In genomic region chr17:19359151-19359550, GRCh38 we compare ENCODE assay signal across 22 cellular contexts. TPM values are rescaled to one million over a fixed set of nuclear protein-coding genes. Genes with fewer than 3 reads are reported as not detected.
"Had no signal": no experiment of that assay in that cellular context is flagged by ENCODE, and none has a peak within 500 bp of the region (broad histone marks: within the 10 kb centered on the region; RNA-seq: fewer than 3 reads in every experiment).

No MANE protein-coding gene starts in this region.

- H3K4me3 Mint-ChIP-seq: memory B cell; natural killer cell; neural progenitor cell; stimulated activated naive CD8-positive, alpha-beta T cell treated with anti-CD3 and anti-CD28 coated beads, Interleukin-15, amount 100 ng/mL, for 72 hours had no signal

- H3K9me3 Mint-ChIP-seq: memory B cell; natural killer cell; neural progenitor cell; stimulated activated naive CD8-positive, alpha-beta T cell treated with anti-CD3 and anti-CD28 coated beads, Interleukin-15, amount 100 ng/mL, for 72 hours had no signal

- H3K36me3 Mint-ChIP-seq: memory B cell, natural killer cell had no signal

- H3K27ac Mint-ChIP-seq: memory B cell; natural killer cell; neural progenitor cell; stimulated activated naive CD8-positive, alpha-beta T cell treated with anti-CD3 and anti-CD28 coated beads, Interleukin-15, amount 100 ng/mL, for 72 hours had no signal

- ATAC-seq: foreskin keratinocyte; gastroesophageal sphincter; heart left ventricle; left lobe of liver; natural killer cell; psoas muscle; right cardiac atrium; stimulated activated naive CD8-positive, alpha-beta T cell treated with anti-CD3 and anti-CD28 coated beads, Interleukin-15, amount 100 ng/mL, for 72 hours; upper lobe of right lung had no signal

- DNase-seq: effector CD4-positive, alpha-beta T cell; foreskin keratinocyte; kidney; natural killer cell; psoas muscle; stimulated activated CD4-positive, alpha-beta T cell treated with anti-CD3 and anti-CD28 coated beads, Interleukin-15, amount 100 ng/mL, for 24 hours; stimulated activated CD4-positive, alpha-beta T cell treated with anti-CD3 and anti-CD28 coated beads, Interleukin-2, amount 100 ng/mL, for 48 hours; stimulated activated naive CD4-positive, alpha-beta T cell; stimulated activated naive CD8-positive, alpha-beta T cell treated with anti-CD3 and anti-CD28 coated beads, Interleukin-15, amount 100 ng/mL, for 72 hours; transverse colon; upper lobe of right lung; uterus had no signal

RNA-seq across cellular contexts. Expression of gene MFAP4, which starts 27.8 kb away (rescaled TPM):
- total RNA-seq: endothelial cell of umbilical vein, epithelial cell of proximal tubule, foreskin keratinocyte, mononuclear cell, natural killer cell had no signal

RNA-seq across cellular contexts. Expression of gene RNF112, which starts 51.9 kb away (rescaled TPM):
- total RNA-seq: renal cortical epithelial cell had no signal
